ENCODE assay signal across 18 cellular contexts in the genomic region with DNA sequence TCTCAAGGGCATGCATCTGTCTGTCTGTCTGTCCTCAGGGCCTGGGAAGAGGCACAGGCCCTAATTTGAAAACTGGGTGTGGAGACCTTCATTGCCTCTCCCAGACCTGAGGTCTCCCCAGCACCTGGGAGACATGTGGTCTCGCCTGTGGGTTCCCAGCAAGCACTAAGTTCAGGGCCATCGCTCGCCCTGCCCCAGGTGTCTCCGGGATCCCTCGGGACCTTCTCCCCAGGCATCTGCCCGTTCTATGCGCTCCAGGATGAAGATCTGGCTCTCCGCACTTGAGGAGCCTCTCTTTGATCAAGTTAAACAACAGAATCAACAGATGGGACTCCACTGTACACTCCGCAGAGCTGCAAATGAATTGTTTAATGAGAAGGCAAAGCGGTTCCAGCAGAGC.
"Had no signal": no experiment of that assay in that cellular context is flagged by ENCODE, and none has a peak within 500 bp of the region (broad histone marks: within the 10 kb centered on the region; RNA-seq: fewer than 3 reads in every experiment).

No MANE protein-coding gene starts in this region.

- DNase-seq: activated CD4-positive, alpha-beta memory T cell treated with anti-CD3 and anti-CD28 coated beads for 36 hours; activated CD4-positive, alpha-beta T cell treated with anti-CD3 and anti-CD28 coated beads for 48 hours; activated naive CD4-positive, alpha-beta T cell; activated naive CD8-positive, alpha-beta T cell treated with anti-CD3 and anti-CD28 coated beads for 36 hours; activated T-cell treated with anti-CD3 and anti-CD28 coated beads, Interleukin-2, amount 50 U/mL, for 1 hour; effector memory CD8-positive, alpha-beta T cell; heart left ventricle; left cardiac atrium; stimulated activated CD4-positive, alpha-beta T cell treated with anti-CD3 and anti-CD28 coated beads, Interleukin-2, amount 100 ng/mL, for 48 hours; stimulated activated naive CD4-positive, alpha-beta T cell; T-helper 2 cell had no signal

- H3K27ac ChIP-seq: breast epithelium, gastroesophageal sphincter, heart left ventricle, parathyroid adenoma, right lobe of liver, thoracic aorta, upper lobe of left lung had no signal

- H3K4me1 ChIP-seq: breast epithelium, gastroesophageal sphincter, heart left ventricle, right lobe of liver, upper lobe of left lung had no signal

- H3K4me3 ChIP-seq: breast epithelium, gastroesophageal sphincter, heart left ventricle, right lobe of liver, smooth muscle cell, thoracic aorta, upper lobe of left lung had no signal

- H3K36me3 ChIP-seq: breast epithelium, gastroesophageal sphincter, heart left ventricle, right lobe of liver, thoracic aorta, upper lobe of left lung had no signal

- H3K9me3 ChIP-seq: breast epithelium, gastroesophageal sphincter, heart left ventricle, right lobe of liver, thoracic aorta, upper lobe of left lung had no signal

- H3K27me3 ChIP-seq: right lobe of liver, upper lobe of left lung had no signal
